ENCODE assay signal across 8 cellular contexts in the genomic region with DNA sequence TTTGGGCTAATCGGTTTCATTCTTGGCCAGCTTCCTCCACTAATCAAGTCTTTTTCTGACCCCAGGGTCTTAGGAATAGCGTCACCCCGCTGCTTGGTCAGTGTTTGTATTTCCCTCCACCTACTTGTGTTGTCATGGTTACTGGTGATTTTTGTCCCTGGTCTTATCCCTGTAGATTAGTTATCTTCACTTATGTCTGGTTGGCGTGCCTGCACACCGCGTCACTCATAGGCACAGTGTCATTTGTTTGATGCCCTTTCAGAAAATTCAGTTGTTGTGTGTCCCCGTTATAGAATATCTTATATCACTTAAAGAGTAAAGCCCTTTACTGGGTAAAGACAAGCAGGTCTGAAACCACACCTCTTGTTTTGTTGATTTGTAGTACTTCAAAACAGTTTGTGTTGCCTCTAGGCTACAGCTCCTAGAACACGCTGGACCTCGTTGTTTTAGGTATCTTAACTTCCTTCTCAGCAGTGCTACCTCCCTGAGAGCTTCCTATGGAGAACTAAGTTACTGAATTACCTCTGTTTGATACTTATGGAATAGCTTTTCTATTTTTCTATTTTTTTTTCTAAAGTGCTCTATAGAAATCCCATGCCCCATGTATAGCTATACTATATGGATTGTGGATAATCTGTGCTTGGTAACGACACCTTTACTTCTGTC. TPM values are rescaled to one million over a fixed set of nuclear protein-coding genes. Genes with fewer than 3 reads are reported as not detected.
A peak's percentile ranks its signal among the peaks of the same experiment; 100 is the strongest.
DNase-seq lines count a peak whose midpoint lies in the region; ATAC-seq and TF ChIP-seq lines count a peak whose summit lies in the region.

No MANE protein-coding gene starts in this region.

- no peak for DNase-seq in T-helper 17 cell
- DNase-seq in epithelial cell of proximal tubule (ENCODE audit: low read depth): no peak
- DNase-seq in GM13977 (ENCODE audit: low spot score): no peak
- DNase-seq in middle frontal gyrus (ENCODE audit: extremely low spot score, low spot score): no peak
- no peak for DNase-seq in NCI-H1930 (lab: John Stamatoyannopoulos, UW)

- peak overlapping the region; percentile 84 for H3K27ac ChIP-seq in muscle layer of colon (ENCODE audit: low read depth, low read length)

- ATAC-seq in HG03521 (IDR thresholded peaks at IDR 0.05; ENCODE audit: unreplicated experiment) (peak; percentile 12), T-helper 17 cell (no peak)

- H3K36me3 Mint-ChIP-seq in T-helper 17 cell (ENCODE audit: low read depth): peaks cover 5% of the 10 kb centered on the region

- no peaks in the 10 kb centered on the region for H3K27me3 ChIP-seq in muscle layer of colon (ENCODE audit: control insufficient read depth in 1 of 2, insufficient read depth in 2 of 2, low read length in 2 of 2)

- peak overlapping the region; percentile 87 for H3K27ac Mint-ChIP-seq in T-helper 17 cell

- H3K4me1 ChIP-seq in muscle layer of colon (ENCODE audit: insufficient read depth, low read length): peaks cover 11% of the 10 kb centered on the region

- in situ Hi-C loops in GM13977 (cut with MboI; ENCODE audit: low pct_unique_long_range_greater_than_20kb, low sequenced_read_pairs, unreplicated experiment): no loop called here

- H3K4me3 ChIP-seq in GM08714 (ENCODE audit: low read length): peak overlapping the region; percentile 97
- H3K4me3 ChIP-seq in epithelial cell of proximal tubule (ENCODE audit: low read depth, low read length): peak overlapping the region; percentile 94
- H3K4me3 ChIP-seq in muscle layer of colon (ENCODE audit: low read depth in 1 of 2, low read length in 2 of 2): peak overlapping the region; percentile 82 to 97

- H3K4me1 Mint-ChIP-seq in T-helper 17 cell: peaks cover 27% of the 10 kb centered on the region

- H3K36me3 ChIP-seq in muscle layer of colon (ENCODE audit: insufficient read depth, low read length): no peaks in the 10 kb centered on the region

- peak overlapping the region; percentile 53 for H3K9ac ChIP-seq in muscle layer of colon (ENCODE audit: low read length)

- peak overlapping the region; percentile 98 for H3K4me3 Mint-ChIP-seq in T-helper 17 cell

- no peak for TF ChIP-seq CTCF in epithelial cell of proximal tubule (conservative IDR thresholded peaks at IDR 0.05; ENCODE audit: low read depth, low read length)
- TF ChIP-seq CTCF in GM13977 (IDR thresholded peaks at IDR 0.05; ENCODE audit: extremely low read depth, insufficient read depth, missing control alignments): no peak

- H3K27me3 Mint-ChIP-seq in T-helper 17 cell: no peaks in the 10 kb centered on the region

- H3K9me3 ChIP-seq in T-helper 17 cell (ENCODE audit: control insufficient read depth, low read length, poor library complexity, severe bottlenecking): no peaks in the 10 kb centered on the region
- H3K9me3 ChIP-seq in muscle layer of colon (ENCODE audit: low read length): no peaks in the 10 kb centered on the region

RNA-seq across cellular contexts. Expression of a gene that starts 0.9 kb away (rescaled TPM):
- total RNA-seq in T-helper 17 cell: 10 to 100 TPM; 28.6 to 30.4 TPM
- 2.5 and 21.6 TPM in 2 replicates for total RNA-seq in epithelial cell of proximal tubule

RNA-seq across cellular contexts. Expression of a gene that starts 7.7 kb away (rescaled TPM):
- total RNA-seq in T-helper 17 cell (1 to 10 TPM; 1.6 to 2.4 TPM), epithelial cell of proximal tubule (146 and 155 TPM in 2 replicates)

Comparison
In these comparisons a context has a peak if more than half of its experiments do, and no peak if none do; other contexts are left out.
1. RNA of a gene that starts 7.7 kb away (total RNA-seq): 146 to 155 TPM in epithelial cell of proximal tubule; 1.6 to 2.4 TPM in T-helper 17 cell; every median in the first group is over 10 times any median in the second.
2. Peak in every context shown above with its lines, with median percentiles within 50 percentile points of each other: H3K4me3 ChIP-seq.